In the genomic region with DNA sequence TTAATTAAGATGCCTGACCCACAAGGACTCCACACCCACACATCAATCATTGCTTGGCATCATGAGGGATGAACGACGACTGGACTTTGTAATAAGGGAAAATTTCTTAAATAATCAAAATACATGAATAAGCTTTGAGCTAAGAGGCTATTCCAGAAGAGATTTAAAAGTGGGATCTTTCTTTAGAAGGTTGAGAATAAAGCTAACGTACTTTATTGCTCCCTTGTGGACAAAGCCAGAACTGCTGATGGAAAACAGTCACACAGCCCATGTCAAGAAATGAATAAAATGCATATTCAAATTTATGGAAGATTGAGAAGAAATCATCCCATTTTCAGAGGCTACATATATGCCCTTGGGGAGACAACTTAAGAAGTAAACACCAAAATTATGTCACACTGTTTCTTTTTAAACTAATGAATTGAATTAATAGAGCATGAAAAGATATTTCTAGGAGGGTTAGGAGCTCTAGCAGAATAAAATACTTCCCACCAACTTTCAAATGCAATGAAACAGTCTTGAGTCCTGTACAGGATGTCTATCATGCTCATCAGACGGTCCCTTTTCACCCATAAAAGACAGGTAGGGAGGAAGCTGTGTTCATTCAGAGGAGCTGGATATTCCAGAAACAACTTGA, we compare ENCODE assay signal across 8 cellular contexts.
DNase-seq lines count a peak whose midpoint lies in the region; ATAC-seq and TF ChIP-seq lines count a peak whose summit lies in the region.

No MANE protein-coding gene starts in this region.

- H3K9ac ChIP-seq in OCI-LY3 (ENCODE audit: low read length), result no peak overlapping the region
- no peak overlapping the region for H3K9ac ChIP-seq in colonic mucosa (ENCODE audit: low read depth in 2 of 2, low read length in 2 of 2)
- no peak overlapping the region for H3K9ac ChIP-seq in mesendoderm (ENCODE audit: low read length)

- H2BK5ac ChIP-seq in mesendoderm (ENCODE audit: low read length), result no peak overlapping the region

- no peak overlapping the region for H3K4ac ChIP-seq in mesendoderm (ENCODE audit: low read depth, low read length)

- H3K36me3 ChIP-seq in OCI-LY3 (replicated peaks; ENCODE audit: low read depth, low read length) (no peaks in the 10 kb centered on the region), colonic mucosa (no peaks in the 10 kb centered on the region), mesendoderm (ENCODE audit: control insufficient read depth, insufficient read depth, low read length) (no peaks in the 10 kb centered on the region)

- no peak overlapping the region for H3K18ac ChIP-seq in mesendoderm (ENCODE audit: low read length)

- DNase-seq in AG04449 (ENCODE audit: low read depth, low spot score) (peak; percentile 4), EL (peak; percentile 33), colonic mucosa (peak; percentile 34), mesendoderm (peak; percentile 29), HK-2 (ENCODE audit: unreplicated experiment) (no peak), mucosa of gallbladder (ENCODE audit: low spot score) (no peak)

- H3K4me3 ChIP-seq in AG04449 (ENCODE audit: low read depth, low read length), result no peak overlapping the region
- H3K4me3 ChIP-seq in OCI-LY3 (ENCODE audit: low read length), result no peak overlapping the region
- no peak overlapping the region for H3K4me3 ChIP-seq in colonic mucosa
- H3K4me3 ChIP-seq in mesendoderm (ENCODE audit: low read length), result no peak overlapping the region

- no peak overlapping the region for H2AFZ ChIP-seq in OCI-LY3 (ENCODE audit: low read depth, low read length)

- H3K4me1 ChIP-seq in OCI-LY3 (ENCODE audit: low read length) (no peaks in the 10 kb centered on the region), colonic mucosa (no peaks in the 10 kb centered on the region), mesendoderm (ENCODE audit: control insufficient read depth, low read depth, low read length) (no peaks in the 10 kb centered on the region)

- no peak overlapping the region for H2BK15ac ChIP-seq in mesendoderm (replicated peaks; ENCODE audit: low read depth)

- H3K4me2 ChIP-seq in OCI-LY3 (ENCODE audit: low read length) (no peak overlapping the region), mesendoderm (ENCODE audit: low read length) (no peak overlapping the region)

- no peak overlapping the region for H2AK5ac ChIP-seq in mesendoderm (ENCODE audit: low read length)

- H3K23ac ChIP-seq in mesendoderm (ENCODE audit: low read length), result no peak overlapping the region

- no peaks in the 10 kb centered on the region for H3K79me1 ChIP-seq in mesendoderm (ENCODE audit: low read length)

- CTCF ChIA-PET in AG04449 (lab: Yijun Ruan, JAX), result interaction anchor here (0.7 to 3.8 kb wide), 38 partner anchors 10 to 654 kb away, joined by 3 to 49 read pairs (median 4); no protein-coding TSS in a partner anchor

- POLR2A ChIA-PET in AG04449 (lab: Yijun Ruan, JAX), result no interaction called here

- no peak overlapping the region for H2BK120ac ChIP-seq in mesendoderm (ENCODE audit: low read depth, low read length)

- H4K8ac ChIP-seq in mesendoderm (ENCODE audit: low read depth, low read length), result no peak overlapping the region

- H3K9me3 ChIP-seq in OCI-LY3 (ENCODE audit: insufficient read depth, low read length) (no peaks in the 10 kb centered on the region), colonic mucosa (no peaks in the 10 kb centered on the region)

- intact Hi-C loops in colonic mucosa (cut with DNase I), result no loop called here

- no peak overlapping the region for H3K56ac ChIP-seq in mesendoderm (ENCODE audit: low read length)

- H4K5ac ChIP-seq in mesendoderm (ENCODE audit: low read length), result no peak overlapping the region

- TF ChIP-seq CTCF in AG04449 (IDR thresholded peaks at IDR 0.05; ENCODE audit: insufficient read depth, low read length, missing control alignments) (peak; percentile 53), OCI-LY3 (IDR thresholded peaks at IDR 0.05; ENCODE audit: low read depth, low read length) (peak; percentile 66), colonic mucosa (IDR thresholded peaks at IDR 0.05) (peak; percentile 42)

- WGBS in mesendoderm (ENCODE audit: extremely low coverage, insufficient coverage, low lambda C conversion rate), result no CpG with 5 or more reads among the region's 4 CpGs

- H3K27me3 ChIP-seq in OCI-LY3 (ENCODE audit: low read depth, low read length) (no peaks in the 10 kb centered on the region), colonic mucosa (no peaks in the 10 kb centered on the region), mesendoderm (ENCODE audit: insufficient read depth, low read length, poor library complexity) (no peaks in the 10 kb centered on the region)

- no peak overlapping the region for H3K27ac ChIP-seq in OCI-LY3 (ENCODE audit: low read length)
- no peak overlapping the region for H3K27ac ChIP-seq in colonic mucosa
- H3K27ac ChIP-seq in mesendoderm (ENCODE audit: low read depth, low read length), result no peak overlapping the region

- ATAC-seq in HG02870 (IDR thresholded peaks at IDR 0.05; ENCODE audit: unreplicated experiment), result no peak

- H3K79me2 ChIP-seq in OCI-LY3 (ENCODE audit: low read length) (no peaks in the 10 kb centered on the region), mesendoderm (ENCODE audit: control insufficient read depth, insufficient read depth, low read length) (no peaks in the 10 kb centered on the region)

- H4K20me1 ChIP-seq in OCI-LY3 (ENCODE audit: insufficient read depth, low read length), result no peaks in the 10 kb centered on the region

Comparison
In these comparisons a context has a peak if more than half of its experiments do, and no peak if none do; other contexts are left out.
1. DNase-seq: peak in AG04449 (single experiment), EL (single experiment), colonic mucosa (single experiment) and mesendoderm (single experiment); none in HK-2 (single experiment) and mucosa of gallbladder (single experiment).
2. Peak in every context shown above with its lines, with median percentiles within 50 percentile points of each other: CTCF ChIP-seq.